8 cellular contexts compared by ENCODE assay signal in genomic region chr3:179452166-179452544, GRCh38. TPM values are rescaled to one million over a fixed set of nuclear protein-coding genes. Genes with fewer than 3 reads are reported as not detected.
DNase-seq lines count a peak whose midpoint lies in the region; ATAC-seq and TF ChIP-seq lines count a peak whose summit lies in the region.

No MANE protein-coding gene starts in this region.

- no peaks in the 10 kb centered on the region for H3K9me3 ChIP-seq in gastrocnemius medialis

- peak; percentile 49 for DNase-seq in GF-D8 (lab: John Stamatoyannopoulos, UW)
- DNase-seq in SK-MEL-5 (ENCODE audit: low read depth, low spot score), result peak; percentile 83
- DNase-seq in fibroblast of peridontal ligament (ENCODE audit: extremely low read depth), result peak; percentile 84
- no peak for DNase-seq in gastrocnemius medialis
- DNase-seq in NCI-H1048 (lab: John Stamatoyannopoulos, UW), result no peak
- DNase-seq in AML-193 (lab: John Stamatoyannopoulos, UW), result no peak
- no peak for DNase-seq in HuH-7.5 (ENCODE audit: low spot score)
- DNase-seq in stimulated activated CD4-positive, alpha-beta T cell treated with anti-CD3 and anti-CD28 coated beads, Interleukin-4, amount 100 ng/mL, for 24 hours, result no peak

- H3K27ac ChIP-seq in gastrocnemius medialis, result peak overlapping the region in 3 of 4 donors; percentile 68 to 80 (median 80)

- peaks cover 0 to 30% (median 6%) of the 10 kb centered on the region in 3 donors for H3K27me3 ChIP-seq in gastrocnemius medialis

- intact Hi-C loops in gastrocnemius medialis (cut with DNase I; ENCODE audit: low total_unique reads), result no loop called here

- peak overlapping the region; percentile 58 to 68 (median 63) for H3K4me3 ChIP-seq in gastrocnemius medialis

- ATAC-seq in gastrocnemius medialis, result no peak

- in situ Hi-C loops in SK-MEL-5 (cut with HindIII; ENCODE audit: low pct_unique_long_range_greater_than_20kb, low sequenced_read_pairs), result no loop called here
- in situ Hi-C loops in gastrocnemius medialis (cut with MboI; ENCODE audit: low sequenced_read_pairs in 4 of 4), result no loop called here

- H3K4me1 ChIP-seq in gastrocnemius medialis, result peaks cover 0 to 19% of the 10 kb centered on the region in 2 donors

- TF ChIP-seq CTCF in gastrocnemius medialis (IDR thresholded peaks at IDR 0.05 in 4 of 5, conservative IDR thresholded peaks at IDR 0.05 in 1 of 5), result no peak

- TF ChIP-seq POLR2A in gastrocnemius medialis (IDR thresholded peaks at IDR 0.05), result no peak

- H3K36me3 ChIP-seq in gastrocnemius medialis, result no peaks in the 10 kb centered on the region

RNA-seq across cellular contexts. Expression of gene GNB4, which starts 0.9 kb away (rescaled TPM):
- 44.3 and 46.7 TPM in 2 replicates for total RNA-seq in SK-MEL-5 (2014; rRNA removed; shearing (Covaris generic))
- polyA plus RNA-seq in SK-MEL-5 (2015; cell fraction: cytosol; rRNA removed), result 30.0 and 36.4 TPM in 2 replicates
- 10.7 and 11.9 TPM in 2 replicates for polyA plus RNA-seq in SK-MEL-5 (2015; cell fraction: nucleus; rRNA removed)
- 1 to 10 TPM; 3.4 to 4.9 (median 3.7) TPM for total RNA-seq in gastrocnemius medialis

Comparison
In these comparisons a context has a peak if more than half of its experiments do, and no peak if none do; other contexts are left out.
1. DNase-seq: peak in GF-D8 (single experiment), SK-MEL-5 (single experiment) and fibroblast of peridontal ligament (single experiment); none in gastrocnemius medialis (0 of 2), NCI-H1048 (single experiment), AML-193 (0 of 2), HuH-7.5 (single experiment) and stimulated activated CD4-positive, alpha-beta T cell treated with anti-CD3 and anti-CD28 coated beads, Interleukin-4, amount 100 ng/mL, for 24 hours (single experiment).